9 cellular contexts compared by ENCODE assay signal in genomic region chr13:25171517-25172302, GRCh38. TPM values are rescaled to one million over a fixed set of nuclear protein-coding genes. Genes with fewer than 3 reads are reported as not detected.
DNase-seq lines count a peak whose midpoint lies in the region; ATAC-seq and TF ChIP-seq lines count a peak whose summit lies in the region.
"Had no signal": no experiment of that assay in that cellular context is flagged by ENCODE, and none has a peak within 500 bp of the region (broad histone marks: within the 10 kb centered on the region; RNA-seq: fewer than 3 reads in every experiment).

A gene with protein sequence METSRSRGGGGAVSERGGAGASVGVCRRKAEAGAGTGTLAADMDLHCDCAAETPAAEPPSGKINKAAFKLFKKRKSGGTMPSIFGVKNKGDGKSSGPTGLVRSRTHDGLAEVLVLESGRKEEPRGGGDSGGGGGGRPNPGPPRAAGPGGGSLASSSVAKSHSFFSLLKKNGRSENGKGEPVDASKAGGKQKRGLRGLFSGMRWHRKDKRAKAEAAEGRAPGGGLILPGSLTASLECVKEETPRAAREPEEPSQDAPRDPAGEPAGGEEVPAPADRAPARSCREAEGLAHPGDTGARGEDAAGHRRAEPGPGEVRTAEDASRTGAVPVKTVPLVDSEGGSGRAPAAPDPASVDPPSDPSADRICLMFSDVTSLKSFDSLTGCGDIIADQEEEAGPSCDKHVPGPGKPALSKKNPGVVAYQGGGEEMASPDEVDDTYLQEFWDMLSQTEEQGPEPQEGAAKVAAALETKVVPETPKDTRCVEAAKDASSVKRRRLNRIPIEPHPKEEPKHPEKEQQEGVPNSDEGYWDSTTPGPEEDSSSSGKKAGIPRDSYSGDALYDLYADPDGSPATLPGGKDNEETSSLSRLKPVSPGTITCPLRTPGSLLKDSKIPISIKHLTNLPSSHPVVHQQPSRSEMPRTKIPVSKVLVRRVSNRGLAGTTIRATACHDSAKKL (minus strand): TSS chr13:25172288. CDS start chr13:25171619, 669 bp downstream.

- TF ChIP-seq CTCF in breast epithelium (IDR thresholded peaks at IDR 0.05): no peak

- peak within 1 kb of the TSS; percentile 36 to 60 (median 43) for H3K4me3 ChIP-seq in breast epithelium
- H3K4me3 ChIP-seq: right lobe of liver had no signal

- DNase-seq in GM04504 (ENCODE audit: low read depth) (peak; percentile 2), NCI-H1694 (lab: John Stamatoyannopoulos, UW) (peak; percentile 5), breast epithelium (ENCODE audit: low spot score in 2 of 2) (no peak), left kidney (ENCODE audit: low read depth, low spot score) (peak; percentile 88), Kasumi-1 (lab: John Stamatoyannopoulos, UW) (no peak), GM03348 (ENCODE audit: low spot score) (no peak)

- H3K27ac ChIP-seq in breast epithelium (no peak within 1 kb of the TSS), temporal lobe (ENCODE audit: low read depth, low read length) (peak within 1 kb of the TSS; percentile 99)
- H3K27ac ChIP-seq: right lobe of liver had no signal

- intact Hi-C loops in breast epithelium (cut with DNase I; ENCODE audit: low total_unique reads): no loop called here

- no peaks in the 10 kb centered on the region for H3K9me3 ChIP-seq in breast epithelium
- H3K9me3 ChIP-seq: right lobe of liver had no signal

- H3K4me1 ChIP-seq in breast epithelium: peaks cover 0 to 11% of the 10 kb centered on the region in 2 donors
- H3K4me1 ChIP-seq: right lobe of liver had no signal

- peaks cover 3 to 69% of the 10 kb centered on the region in 2 donors for H3K27me3 ChIP-seq in breast epithelium

- ATAC-seq in GM21786 (IDR thresholded peaks at IDR 0.05; ENCODE audit: unreplicated experiment): no peak

- no peak for TF ChIP-seq POLR2A in breast epithelium (IDR thresholded peaks at IDR 0.05)

- no peaks in the 10 kb centered on the region for H3K36me3 ChIP-seq in breast epithelium
- H3K36me3 ChIP-seq: right lobe of liver had no signal

RNA-seq across cellular contexts. Expression of the gene that starts here (rescaled TPM):
- 1 to 10 TPM in 1 of 3 donors, not detected in 2; 9.1 TPM for total RNA-seq in breast epithelium
- total RNA-seq in temporal lobe: 129 TPM
- total RNA-seq: right lobe of liver had no signal

Comparison
In these comparisons a context has a peak if more than half of its experiments do, and no peak if none do; other contexts are left out.
1. RNA of the gene that starts here (total RNA-seq): 129 TPM in temporal lobe (single experiment); 9.1 TPM in breast epithelium; every median in the first group is over 10 times any median in the second.
2. DNase-seq: peak in GM04504 (single experiment), NCI-H1694 (single experiment) and left kidney (single experiment); none in breast epithelium (0 of 2), Kasumi-1 (0 of 2) and GM03348 (single experiment).